Comparison of ENCODE assay signal across 14 cellular contexts in genomic region chr16:77877712-77878111, GRCh38.
DNase-seq lines count a peak whose midpoint lies in the region; ATAC-seq and TF ChIP-seq lines count a peak whose summit lies in the region.
"Had no signal": no experiment of that assay in that cellular context is flagged by ENCODE, and none has a peak within 500 bp of the region (broad histone marks: within the 10 kb centered on the region; RNA-seq: fewer than 3 reads in every experiment).

No MANE protein-coding gene starts in this region.

- H3K4me3 ChIP-seq in fibroblast of mammary gland (ENCODE audit: control insufficient read depth, low read depth, low read length) (no peak overlapping the region), upper lobe of left lung (no peak overlapping the region), thyroid gland (replicated peaks in 1 of 3) (no peak overlapping the region)
- H3K4me3 ChIP-seq: HAP-1 had no signal

- peak; percentile 94 for DNase-seq in A172 (ENCODE audit: low spot score)
- peak; percentile 6 for DNase-seq in HK-2 (ENCODE audit: unreplicated experiment)
- DNase-seq in SW480 (ENCODE audit: low spot score): peak; percentile 97
- DNase-seq in fibroblast of mammary gland (ENCODE audit: low read depth): peak; percentile 90
- no peak for DNase-seq in left ventricle myocardium superior
- DNase-seq in NCI-H2107 (lab: John Stamatoyannopoulos, UW): no peak
- DNase-seq in upper lobe of left lung: no peak
- no peak for DNase-seq in thyroid gland
- DNase-seq: activated CD8-positive, alpha-beta memory T cell treated with anti-CD3 and anti-CD28 coated beads for 24 hours; activated effector memory CD4-positive, alpha-beta T cell treated with anti-CD3 and anti-CD28 coated beads, Interleukin-2, amount 50 U/mL, for 16 hours; caudate nucleus; erythroblast; small intestine had no signal

- 72 to 80% methylated on average over 4 of the region's 4 CpGs for WGBS in upper lobe of left lung, 2 donors
- 91 to 95% methylated on average over 4 of the region's 4 CpGs for WGBS in thyroid gland, 2 donors

- H3K27me3 ChIP-seq in upper lobe of left lung (no peaks in the 10 kb centered on the region), thyroid gland (no peaks in the 10 kb centered on the region)

- intact Hi-C loops in left ventricle myocardium superior (cut with micrococcal nuclease): no loop called here
- intact Hi-C loops in thyroid gland (cut with DNase I): no loop called here

- H3K9me3 ChIP-seq in upper lobe of left lung (no peaks in the 10 kb centered on the region), thyroid gland (no peaks in the 10 kb centered on the region)
- H3K9me3 ChIP-seq: HAP-1 had no signal

- H3K36me3 ChIP-seq in upper lobe of left lung: no peaks in the 10 kb centered on the region
- no peaks in the 10 kb centered on the region for H3K36me3 ChIP-seq in thyroid gland
- H3K36me3 ChIP-seq: HAP-1 had no signal

- H3K27ac ChIP-seq in upper lobe of left lung (no peak overlapping the region), thyroid gland (no peak overlapping the region)

- no peak for TF ChIP-seq EP300 in upper lobe of left lung (IDR thresholded peaks at IDR 0.05)

- no peaks in the 10 kb centered on the region for H3K4me1 ChIP-seq in upper lobe of left lung
- H3K4me1 ChIP-seq in thyroid gland: peaks cover 12 to 14% of the 10 kb centered on the region in 2 donors
- H3K4me1 ChIP-seq: HAP-1 had no signal

- TF ChIP-seq POLR2A in upper lobe of left lung (IDR thresholded peaks at IDR 0.05) (no peak), thyroid gland (IDR thresholded peaks at IDR 0.05) (no peak)

- ATAC-seq in left ventricle myocardium superior (no peak), upper lobe of left lung (ENCODE audit: low FRiP score in 2 of 2) (no peak)

- TF ChIP-seq CTCF in fibroblast of mammary gland (conservative IDR thresholded peaks at IDR 0.05; ENCODE audit: control insufficient read depth, insufficient read depth, low read depth, low read length): no peak
- TF ChIP-seq CTCF in upper lobe of left lung (IDR thresholded peaks at IDR 0.05): no peak
- TF ChIP-seq CTCF in thyroid gland (IDR thresholded peaks at IDR 0.05): no peak

Comparison
In these comparisons a context has a peak if more than half of its experiments do, and no peak if none do; other contexts are left out.
1. DNase-seq: peak in A172 (single experiment), HK-2 (single experiment), SW480 (single experiment) and fibroblast of mammary gland (single experiment); none in left ventricle myocardium superior (single experiment), NCI-H2107 (single experiment), upper lobe of left lung (0 of 2) and thyroid gland (0 of 2).